ENCODE assay signal across 8 cellular contexts in the genomic region with DNA sequence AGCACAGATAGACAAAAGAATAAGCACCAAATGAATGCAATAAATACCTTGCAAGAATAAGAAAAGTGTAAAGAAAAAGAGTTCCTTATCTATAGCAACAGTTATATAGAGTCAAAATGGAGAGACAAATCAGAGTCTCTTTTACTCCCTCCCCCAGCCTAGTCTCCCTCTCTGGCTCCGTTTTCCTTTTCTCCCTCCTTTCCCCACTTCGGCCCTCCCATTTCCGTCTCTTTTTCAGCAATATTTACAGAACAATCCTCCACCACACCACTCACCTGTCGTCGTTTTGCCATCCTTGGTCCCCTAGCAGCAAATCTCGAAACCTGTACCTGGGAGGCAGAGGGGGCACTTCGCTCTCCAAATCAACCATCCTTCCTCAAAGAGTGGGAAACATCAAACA. TPM values are rescaled to one million over a fixed set of nuclear protein-coding genes. Genes with fewer than 3 reads are reported as not detected.
DNase-seq lines count a peak whose midpoint lies in the region; ATAC-seq and TF ChIP-seq lines count a peak whose summit lies in the region.

No MANE protein-coding gene starts in this region.

- peak overlapping the region; percentile 96 for H3K4me2 ChIP-seq in skeletal muscle satellite cell (ENCODE audit: low read length)

- WGBS in heart left ventricle, 4 donors = 0 to 2% (median 2%) methylated on average over 7 of the region's 7 CpGs

- no peaks in the 10 kb centered on the region for H3K27me3 ChIP-seq in SJCRH30
- peaks cover 0 to 22% (median 0%) of the 10 kb centered on the region in 9 donors for H3K27me3 ChIP-seq in heart left ventricle
- no peaks in the 10 kb centered on the region for H3K27me3 ChIP-seq in skeletal muscle satellite cell (ENCODE audit: control insufficient read depth, insufficient read depth, low read length)

- no peaks in the 10 kb centered on the region for H3K36me3 ChIP-seq in SJCRH30
- H3K36me3 ChIP-seq in heart left ventricle = no peaks in the 10 kb centered on the region
- no peaks in the 10 kb centered on the region for H3K36me3 ChIP-seq in skeletal muscle satellite cell (ENCODE audit: insufficient read depth, low read length)

- DNase-seq in SJCRH30 = peak in 1 of 2 experiments; percentile 3
- DNase-seq in heart left ventricle = no peak
- no peak for DNase-seq in AG08396 (ENCODE audit: low spot score)
- no peak for DNase-seq in H4 (ENCODE audit: low spot score)

- peak overlapping the region; percentile 56 for H3K27ac ChIP-seq in SJCRH30
- peak overlapping the region in 10 of 12 donors; percentile 47 to 79 (median 68) for H3K27ac ChIP-seq in heart left ventricle

- H3K9me3 ChIP-seq in SJCRH30 (replicated peaks) (no peaks in the 10 kb centered on the region), heart left ventricle (peaks cover 0 to 4% (median 0%) of the 10 kb centered on the region in 12 donors), skeletal muscle satellite cell (replicated peaks; ENCODE audit: low read length) (no peaks in the 10 kb centered on the region)

- ATAC-seq in HG03159 (IDR thresholded peaks at IDR 0.05; ENCODE audit: unreplicated experiment) (peak; percentile 9), heart left ventricle (no peak), GM19463 (IDR thresholded peaks at IDR 0.05; ENCODE audit: unreplicated experiment) (no peak), GM18907 (IDR thresholded peaks at IDR 0.05; ENCODE audit: unreplicated experiment) (no peak)

- H3K4me1 ChIP-seq in SJCRH30 (no peaks in the 10 kb centered on the region), heart left ventricle (peaks cover 0 to 19% (median 0%) of the 10 kb centered on the region in 12 donors), skeletal muscle satellite cell (ENCODE audit: control insufficient read depth, insufficient read depth, low read length) (peaks cover 7% of the 10 kb centered on the region)

- intact Hi-C loops in heart left ventricle (cut with DNase I) = no loop called here

- TF ChIP-seq POLR2A in heart left ventricle (IDR thresholded peaks at IDR 0.05) = no peak

- TF ChIP-seq CTCF in heart left ventricle (IDR thresholded peaks at IDR 0.05) = no peak

- H3K4me3 ChIP-seq in SJCRH30 (peak overlapping the region; percentile 57), heart left ventricle (peak overlapping the region in 11 of 12 donors; percentile 25 to 68 (median 54)), skeletal muscle satellite cell (ENCODE audit: low read length) (peak overlapping the region; percentile 79)

- peak overlapping the region; percentile 74 for H3K9ac ChIP-seq in skeletal muscle satellite cell (ENCODE audit: low read depth, low read length)

RNA-seq across cellular contexts. Expression of a gene that starts 0.3 kb away (rescaled TPM):
- 1.3 and 2.7 TPM in 2 replicates for total RNA-seq in SJCRH30 (2014; rRNA removed; shearing (Covaris generic))
- total RNA-seq in heart left ventricle = 1 to 10 TPM in 2 of 9 donors, under 1 TPM in 7; 0.21 to 6.9 (median 0.69) TPM
- polyA plus RNA-seq in heart left ventricle = under 1 TPM; 0.15 to 0.19 TPM
- total RNA-seq in skeletal muscle satellite cell (2012; rRNA removed) = 0.44 and 0.76 TPM in 2 replicates
- 0.18 and 0.56 TPM in 2 replicates for total RNA-seq in H4 (2014; rRNA removed; shearing (Covaris generic))

RNA-seq across cellular contexts. Expression of a gene that starts 43.9 kb away (rescaled TPM):
- total RNA-seq in SJCRH30 (2014; rRNA removed; shearing (Covaris generic)) = 80.6 and 84.2 TPM in 2 replicates
- total RNA-seq in heart left ventricle = 100 to 1,000 TPM in 1 of 9 donors, 10 to 100 TPM in 7, 1 to 10 TPM in 1; 8.7 to 141 (median 26.8) TPM
- 10 to 100 TPM in 1 of 2 donors, 1 to 10 TPM in 1; 7.2 to 19.1 TPM for polyA plus RNA-seq in heart left ventricle
- total RNA-seq in skeletal muscle satellite cell (2012; rRNA removed) = 18.8 and 19.0 TPM in 2 replicates
- 57.0 and 74.2 TPM in 2 replicates for total RNA-seq in H4 (2014; rRNA removed; shearing (Covaris generic))
